8 cellular contexts compared by ENCODE assay signal in genomic region chr4:169611991-169612868, GRCh38. TPM values are rescaled to one million over a fixed set of nuclear protein-coding genes. Genes with fewer than 3 reads are reported as not detected.
DNase-seq lines count a peak whose midpoint lies in the region; ATAC-seq and TF ChIP-seq lines count a peak whose summit lies in the region.

NEK1 (minus strand) TSS chr4:169612583; CDS start chr4:169602630, 9,953 bp downstream.

- no peaks in the 10 kb centered on the region for H3K27me3 ChIP-seq in aorta (ENCODE audit: control insufficient read depth in 1 of 2, insufficient read depth in 2 of 2, low read length in 1 of 2)

- no peaks in the 10 kb centered on the region for H3K9me3 ChIP-seq in aorta (ENCODE audit: control insufficient read depth, low read length)

- DNase-seq in NCI-H1930 (lab: John Stamatoyannopoulos, UW) (peak; percentile 74 to 83), anterior cingulate cortex (lab: John Stamatoyannopoulos, UW) (peak; percentile 26 to 94 (median 84)), hepatic stellate cell (ENCODE audit: low spot score) (peak; percentile 85), renal cortical epithelial cell (ENCODE audit: low read depth) (peak; percentile 56), aorta (peak; percentile 93 to 96)

- intact Hi-C loops in T-helper 2 cell treated with Interferon-gamma antibody and Interleukin-4, amounts not matched to agents 100 ng/mL and 5 ng/mL, for 36 hours (cut with micrococcal nuclease), result loop anchor here (1.0 to 2.0 kb wide), 6 partner anchors 8 to 601 kb away; partner anchors contain the start of genes CBR4 and CLCN3
- intact Hi-C loops in aorta (cut with DNase I), result loop anchor here (10.0 kb wide), 2 partner anchors 143 to 413 kb away; partner anchors contain the start of genes HPF1 (in 1 of the 2) and MFAP3L (in 1 of the 2)

- H3K36me3 ChIP-seq in aorta (ENCODE audit: control insufficient read depth in 1 of 2, insufficient read depth in 2 of 2, low read length in 1 of 2), result no peaks in the 10 kb centered on the region

- TF ChIP-seq POLR2A in GM18505 (IDR thresholded peaks at IDR 0.05; ENCODE audit: borderline replicate concordance, extremely low read depth, insufficient read depth, insufficient read length), result peak; percentile 95

- ATAC-seq in GM18505 (IDR thresholded peaks at IDR 0.05; ENCODE audit: unreplicated experiment) (peak; percentile 94), HG02970 (IDR thresholded peaks at IDR 0.05; ENCODE audit: low FRiP score, unreplicated experiment) (peak; percentile 91), aorta (ENCODE audit: low FRiP score) (peak; percentile 99)

- H3K4me1 ChIP-seq in aorta (ENCODE audit: control insufficient read depth in 1 of 2, insufficient read depth in 2 of 2, low read length in 2 of 2), result peaks cover 0 to 1% of the 10 kb centered on the region in 2 donors

- peak within 1 kb of the TSS; percentile 52 to 60 for H3K4me3 ChIP-seq in aorta (ENCODE audit: low read length in 2 of 2)

- 0% methylated on average over 61 of the region's 61 CpGs for WGBS in aorta, 2 donors

- H3K27ac ChIP-seq in aorta (ENCODE audit: low read depth in 1 of 2, low read length in 2 of 2), result peak within 1 kb of the TSS in 1 of 2 donors; percentile 80

RNA-seq across cellular contexts. Expression of gene NEK1, which starts in this region (rescaled TPM):
- total RNA-seq in T-helper 2 cell treated with Interferon-gamma antibody and Interleukin-4, amounts not matched to agents 100 ng/mL and 5 ng/mL, for 36 hours, result 15.8 and 18.4 TPM in 2 replicates
- total RNA-seq in renal cortical epithelial cell (10.9 and 20.2 TPM in 2 replicates), aorta (10 to 100 TPM; 17.6 to 24.4 TPM)
- 1 to 10 TPM; 6.7 to 9.4 TPM for polyA plus RNA-seq in aorta
